ENCODE assay signal across 10 cellular contexts in the genomic region with DNA sequence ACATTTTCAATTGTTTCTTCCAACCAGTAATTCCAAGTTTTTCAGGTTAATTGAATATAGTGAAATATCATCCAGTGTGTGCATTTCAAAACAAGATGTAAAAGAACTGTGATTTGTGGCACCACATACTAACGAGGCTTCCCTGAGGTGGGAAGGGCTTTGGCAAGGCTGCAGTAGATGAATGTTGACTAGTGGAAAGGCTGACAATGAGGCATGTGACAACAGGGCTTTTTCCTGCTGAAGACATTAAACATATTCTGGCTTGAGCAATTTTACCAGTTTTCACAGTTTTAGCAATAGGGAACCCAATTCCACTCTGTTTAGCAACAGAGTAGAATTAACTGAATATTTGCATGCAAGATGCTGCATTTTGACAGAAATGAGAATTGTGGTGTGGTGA.
"Had no signal": no experiment of that assay in that cellular context is flagged by ENCODE, and none has a peak within 500 bp of the region (broad histone marks: within the 10 kb centered on the region; RNA-seq: fewer than 3 reads in every experiment).

No MANE protein-coding gene starts in this region.

- H3K27ac ChIP-seq: coronary artery, esophagus squamous epithelium, foreskin keratinocyte, lower lobe of right lung, neural progenitor cell, pancreas, skin epidermis had no signal

- DNase-seq: activated CD4-positive, alpha-beta T cell treated with anti-CD3 and anti-CD28 coated beads for 1 hour; activated T-cell treated with anti-CD3 and anti-CD28 coated beads, Interleukin-2, amount 50 U/mL, for 1 hour; esophagus squamous epithelium; lower lobe of right lung had no signal

- H3K4me3 ChIP-seq: coronary artery, esophagus squamous epithelium, lower lobe of right lung, neural progenitor cell, pancreas, skin epidermis, transverse colon had no signal

- H3K9ac ChIP-seq: neural progenitor cell had no signal

- H2AFZ ChIP-seq: neural progenitor cell had no signal

- H3K36me3 ChIP-seq: neural progenitor cell had no signal

- H3K27me3 ChIP-seq: esophagus squamous epithelium, foreskin keratinocyte, neural progenitor cell, pancreas, transverse colon had no signal

- H3K4me2 ChIP-seq: neural progenitor cell had no signal

- FAIRE-seq: pancreas had no signal

- H3K9me3 ChIP-seq: esophagus squamous epithelium, lower lobe of right lung, pancreas, transverse colon had no signal
